In genomic region chr4:138941037-138941436, GRCh38 we compare ENCODE assay signal across 33 cellular contexts.
"Had no signal": no experiment of that assay in that cellular context is flagged by ENCODE, and none has a peak within 500 bp of the region (broad histone marks: within the 10 kb centered on the region; RNA-seq: fewer than 3 reads in every experiment).

No MANE protein-coding gene starts in this region.

- H3K27ac ChIP-seq: adrenal gland, ascending aorta, body of pancreas, brain microvascular endothelial cell, breast epithelium, cardiac muscle cell had no signal

- DNase-seq: activated effector memory CD4-positive, alpha-beta T cell treated with anti-CD3 and anti-CD28 coated beads, Interleukin-2, amount 50 U/mL, for 16 hours; activated effector memory CD4-positive, alpha-beta T cell treated with Interleukin-2 at 50 U/mL for 16 hours; activated gamma-delta T cell; activated gamma-delta T cell treated with Interleukin-2 at 50 U/mL for 16 hours; activated naive CD4-positive, alpha-beta T cell; activated naive CD4-positive, alpha-beta T cell treated with anti-CD3 and anti-CD28 coated beads for 36 hours; activated naive CD4-positive, alpha-beta T cell treated with anti-CD3 and anti-CD28 coated beads, Interleukin-2, amount 10 ng/mL, durations not matched to agents 7 days and 5 days; activated naive CD4-positive, alpha-beta T cell treated with anti-CD3 and anti-CD28 coated beads, Interleukin-2, amount 50 U/mL, for 16 hours; activated naive CD4-positive, alpha-beta T cell treated with Interleukin-2 at 50 U/mL for 16 hours; activated naive CD8-positive, alpha-beta T cell treated with anti-CD3 and anti-CD28 coated beads for 36 hours; activated naive CD8-positive, alpha-beta T cell treated with anti-CD3 and anti-CD28 coated beads, Interleukin-2, amount 10 ng/mL, durations not matched to agents 7 days and 5 days; activated naive CD8-positive, alpha-beta T cell treated with anti-CD3 and anti-CD28 coated beads, Interleukin-2, amount 50 U/mL, for 24 hours; activated T-cell treated with anti-CD3 and anti-CD28 coated beads, Interleukin-2, amount 50 U/mL, for 24 hours; activated T-cell treated with anti-CD3 and anti-CD28 coated beads, Interleukin-2, amount 50 U/mL, for 4 hours; activated T-cell treated with anti-CD3 and anti-CD28 coated beads, Interleukin-2, amount 50 U/mL, for 48 hours; activated T-cell treated with anti-CD3 and anti-CD28 coated beads, Interleukin-2, amount 50 U/mL, for 72 hours; adrenal gland; amniotic stem cell; amygdala; anterior cingulate cortex; aorta; body of pancreas; brain microvascular endothelial cell; caudate nucleus; central memory CD4-positive, alpha-beta T cell; cerebellar nuclear complex had no signal

- ATAC-seq: activated naive CD4-positive, alpha-beta T cell treated with anti-CD3 and anti-CD28 coated beads, Interleukin-2, amount 50 U/mL, for 72 hours; activated naive CD8-positive, alpha-beta T cell treated with anti-CD3 and anti-CD28 coated beads, Interleukin-2, amount 50 U/mL, for 24 hours; activated T-cell treated with anti-CD3 and anti-CD28 coated beads, Interleukin-2, amount 50 U/mL, for 4 hours; activated T-cell treated with anti-CD3 and anti-CD28 coated beads, Interleukin-2, amount 50 U/mL, for 72 hours; activated T-helper 17 cell treated with anti-CD3 and anti-CD28 coated beads, Interleukin-2, amount 50 U/mL, for 72 hours; body of pancreas had no signal

- FAIRE-seq: astrocyte, bronchial epithelial cell had no signal

- H3K36me3 ChIP-seq: adrenal gland, ascending aorta, brain microvascular endothelial cell, breast epithelium, cardiac muscle cell had no signal

- H3K4me1 ChIP-seq: adrenal gland, body of pancreas, breast epithelium had no signal

- H3K4me3 ChIP-seq: adrenal gland, ascending aorta, body of pancreas, breast epithelium, cardiac muscle cell had no signal

- H3K27me3 ChIP-seq: adrenal gland, ascending aorta, body of pancreas, brain microvascular endothelial cell, breast epithelium, cardiac muscle cell had no signal

- H3K9me3 ChIP-seq: adrenal gland, ascending aorta, body of pancreas, breast epithelium had no signal
